Comparison of ENCODE assay signal across 8 cellular contexts in the genomic region with DNA sequence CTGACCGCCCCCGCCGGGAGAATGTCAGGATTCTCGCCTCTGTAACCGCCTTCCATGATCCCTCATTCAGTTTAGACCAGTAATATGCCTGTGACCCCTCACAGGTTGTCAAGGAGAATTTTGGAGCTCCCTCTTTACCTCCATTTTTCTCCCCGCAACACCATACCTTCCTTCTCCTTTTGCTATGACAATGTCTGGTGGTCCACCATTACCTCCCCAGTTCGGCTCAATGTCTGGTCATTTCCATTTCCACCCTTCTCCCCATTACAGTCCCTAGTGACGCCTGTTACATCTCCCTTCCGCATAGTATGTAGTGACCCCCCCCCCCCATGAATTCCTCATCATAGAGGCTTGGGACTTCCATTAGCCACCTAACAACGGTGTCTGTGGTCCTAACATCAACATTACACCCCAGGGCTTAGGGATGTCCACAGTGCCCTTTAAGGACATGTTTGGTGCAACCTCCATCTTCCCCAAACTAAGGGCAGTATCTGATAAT. TPM values are rescaled to one million over a fixed set of nuclear protein-coding genes. Genes with fewer than 3 reads are reported as not detected.
DNase-seq lines count a peak whose midpoint lies in the region; ATAC-seq and TF ChIP-seq lines count a peak whose summit lies in the region.

No MANE protein-coding gene starts in this region.

- CTCF ChIA-PET in BJ (lab: Yijun Ruan, JAX): no interaction called here

- H3K27me3 Mint-ChIP-seq in nephron (ENCODE audit: low read depth): no peaks in the 10 kb centered on the region

- no peaks in the 10 kb centered on the region for H3K9me2 ChIP-seq in Loucy (replicated peaks; ENCODE audit: low read depth, low read length)

- ATAC-seq in HG03442 (IDR thresholded peaks at IDR 0.05; ENCODE audit: unreplicated experiment): no peak

- H3K79me2 ChIP-seq in Loucy (ENCODE audit: insufficient read depth, low read length): peaks cover 34% of the 10 kb centered on the region

- TF ChIP-seq CTCF in BJ (IDR thresholded peaks at IDR 0.05; ENCODE audit: insufficient read depth, low read depth, low read length) (no peak), Loucy (conservative IDR thresholded peaks at IDR 0.05; ENCODE audit: low read length) (no peak), nephron (IDR thresholded peaks at IDR 0.05; ENCODE audit: unreplicated experiment in 3 of 3) (no peak)

- H2AFZ ChIP-seq in Loucy (ENCODE audit: low read length): no peak overlapping the region

- H3K36me3 ChIP-seq in BJ (ENCODE audit: control insufficient read depth, insufficient read depth, low read length): peaks cover 9% of the 10 kb centered on the region
- H3K36me3 ChIP-seq in Loucy (ENCODE audit: insufficient read depth, low read length): peaks cover 8% of the 10 kb centered on the region; the same call in 1 of the 2 replicates
- H3K36me3 ChIP-seq in duodenal mucosa (ENCODE audit: control insufficient read depth in 1 of 2, insufficient read depth in 2 of 2, low read length in 2 of 2): peaks cover 13 to 26% of the 10 kb centered on the region in 2 donors

- peaks cover 24% of the 10 kb centered on the region for H3K4me1 Mint-ChIP-seq in nephron

- peaks cover 12% of the 10 kb centered on the region for H4K20me1 ChIP-seq in Loucy (ENCODE audit: insufficient read depth, low read length, poor library complexity, severe bottlenecking)

- DNase-seq in BJ (ENCODE audit: low read depth) (no peak), activated gamma-delta T cell (lab: John Stamatoyannopoulos, UW) (no peak), GDM1 (lab: John Stamatoyannopoulos, UW) (no peak)
- no peak for DNase-seq in central memory CD4-positive, alpha-beta T cell

- H3K27me3 ChIP-seq in BJ (ENCODE audit: control insufficient read depth, insufficient read depth, low read length) (no peaks in the 10 kb centered on the region), Loucy (ENCODE audit: insufficient read depth, low read length, poor library complexity, severe bottlenecking) (no peaks in the 10 kb centered on the region), duodenal mucosa (ENCODE audit: control insufficient read depth in 1 of 2, insufficient read depth in 2 of 2, low read length in 2 of 2) (no peaks in the 10 kb centered on the region)

- peak overlapping the region; percentile 88 to 95 (median 89) for H3K4me3 Mint-ChIP-seq in nephron

- peaks cover 19% of the 10 kb centered on the region for H3K36me3 Mint-ChIP-seq in nephron (ENCODE audit: low read depth)

- H3K4me3 ChIP-seq in BJ (ENCODE audit: low read depth, low read length) (peak overlapping the region; percentile 69), Loucy (ENCODE audit: low read length, poor library complexity, severe bottlenecking) (peak overlapping the region; percentile 95), duodenal mucosa (ENCODE audit: low read depth in 1 of 2, low read length in 2 of 2) (peak overlapping the region; percentile 78 to 82)

- H3K9me3 ChIP-seq in Loucy (ENCODE audit: insufficient read depth, low read depth, low read length) (no peaks in the 10 kb centered on the region), duodenal mucosa (ENCODE audit: control insufficient read depth in 1 of 2, low read length in 2 of 2) (no peaks in the 10 kb centered on the region)

- peak overlapping the region; percentile 84 for H3K9ac ChIP-seq in Loucy (ENCODE audit: low read depth, low read length, poor library complexity, severe bottlenecking)
- H3K9ac ChIP-seq in duodenal mucosa (ENCODE audit: low read depth in 1 of 2, low read length in 2 of 2): peak overlapping the region; percentile 79 to 85

- H3K4me2 ChIP-seq in Loucy (ENCODE audit: low read depth, low read length, poor library complexity, severe bottlenecking): peak overlapping the region; percentile 84

- peaks cover 13% of the 10 kb centered on the region for H3K4me1 ChIP-seq in Loucy (ENCODE audit: insufficient read depth, low read length, poor library complexity, severe bottlenecking)
- peaks cover 3 to 15% of the 10 kb centered on the region in 2 donors for H3K4me1 ChIP-seq in duodenal mucosa (ENCODE audit: control insufficient read depth in 1 of 2, insufficient read depth in 2 of 2, low read length in 2 of 2)

- POLR2A ChIA-PET in BJ (lab: Charles Lee): interaction anchor here (0.7 kb wide), 1 partner anchor 11 kb away, joined by 12 read pairs; no protein-coding TSS in a partner anchor

- peak overlapping the region; percentile 96 to 99 (median 98) for H3K27ac Mint-ChIP-seq in nephron

- H3K9me3 Mint-ChIP-seq in nephron: peaks cover 10% of the 10 kb centered on the region

- H3K27ac ChIP-seq in duodenal mucosa (ENCODE audit: low read depth, low read length): no peak overlapping the region

- H3F3A ChIP-seq in Loucy (ENCODE audit: low read depth): no peaks in the 10 kb centered on the region

RNA-seq across cellular contexts. Expression of gene ARAF, which starts 0.7 kb away (rescaled TPM):
- polyA plus RNA-seq in BJ (2011; rRNA removed): 36.1 and 62.3 TPM in 2 replicates
- polyA minus RNA-seq in BJ (2011; rRNA and poly(A)+ RNA removed): 65.8 and 66.4 TPM in 2 replicates

RNA-seq across cellular contexts. Expression of gene TIMP1, which starts 20.5 kb away (rescaled TPM):
- polyA plus RNA-seq in BJ (2011; rRNA removed): 1,766 and 1,870 TPM in 2 replicates
- 1,901 and 3,419 TPM in 2 replicates for polyA minus RNA-seq in BJ (2011; rRNA and poly(A)+ RNA removed)

RNA-seq across cellular contexts. Expression of gene SYN1, which starts 58.0 kb away (rescaled TPM):
- polyA plus RNA-seq in BJ (2011; rRNA removed): 0.23 and 0.48 TPM in 2 replicates
- polyA minus RNA-seq in BJ (2011; rRNA and poly(A)+ RNA removed): 0.43 and 0.77 TPM in 2 replicates
